ENCODE assay signal across 1 cellular context in the genomic region with DNA sequence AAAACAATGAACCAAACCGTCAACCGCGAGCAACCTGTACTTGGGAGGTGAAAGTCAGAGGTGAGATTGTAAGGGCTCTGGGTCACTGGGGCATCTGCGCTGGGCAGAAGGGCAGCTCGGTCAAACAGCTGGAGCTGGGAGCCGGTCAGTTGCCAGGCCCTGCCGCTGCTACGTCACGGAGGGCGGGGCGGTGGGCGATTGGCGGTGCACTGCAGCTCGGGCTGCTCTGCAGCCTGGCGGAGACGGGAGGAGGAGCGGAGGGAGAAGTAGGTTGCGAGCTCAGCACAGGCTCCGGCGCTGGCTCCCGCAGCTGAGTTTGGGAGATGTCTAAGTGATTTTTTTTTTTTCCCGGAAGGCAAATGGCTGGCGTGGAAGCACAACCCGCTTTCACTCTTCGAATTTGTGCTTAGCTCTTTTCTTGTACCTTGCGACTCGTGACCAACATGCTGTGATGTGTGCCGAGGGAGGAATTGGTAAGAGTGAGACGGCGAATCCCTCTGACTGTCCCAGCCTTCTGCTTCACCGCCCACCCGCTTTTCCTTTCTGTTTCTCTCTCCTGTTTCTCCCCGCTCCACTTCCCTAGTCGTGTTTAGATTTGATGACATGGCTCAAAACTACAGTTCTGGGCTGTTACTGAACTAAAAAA.
TF ChIP-seq lines count a peak whose summit lies in the region.

A gene (plus strand): TSS at position 229 of the 646 bp plus-strand sequence. CDS start 27,266 bp downstream, outside the sequence.

TF ChIP-seq in HepG2, 621 proteins besides CTCF, POLR2A, EP300 and RAD21 (continued from another document and continues in another):
- TF ChIP-seq, protein P1, sequence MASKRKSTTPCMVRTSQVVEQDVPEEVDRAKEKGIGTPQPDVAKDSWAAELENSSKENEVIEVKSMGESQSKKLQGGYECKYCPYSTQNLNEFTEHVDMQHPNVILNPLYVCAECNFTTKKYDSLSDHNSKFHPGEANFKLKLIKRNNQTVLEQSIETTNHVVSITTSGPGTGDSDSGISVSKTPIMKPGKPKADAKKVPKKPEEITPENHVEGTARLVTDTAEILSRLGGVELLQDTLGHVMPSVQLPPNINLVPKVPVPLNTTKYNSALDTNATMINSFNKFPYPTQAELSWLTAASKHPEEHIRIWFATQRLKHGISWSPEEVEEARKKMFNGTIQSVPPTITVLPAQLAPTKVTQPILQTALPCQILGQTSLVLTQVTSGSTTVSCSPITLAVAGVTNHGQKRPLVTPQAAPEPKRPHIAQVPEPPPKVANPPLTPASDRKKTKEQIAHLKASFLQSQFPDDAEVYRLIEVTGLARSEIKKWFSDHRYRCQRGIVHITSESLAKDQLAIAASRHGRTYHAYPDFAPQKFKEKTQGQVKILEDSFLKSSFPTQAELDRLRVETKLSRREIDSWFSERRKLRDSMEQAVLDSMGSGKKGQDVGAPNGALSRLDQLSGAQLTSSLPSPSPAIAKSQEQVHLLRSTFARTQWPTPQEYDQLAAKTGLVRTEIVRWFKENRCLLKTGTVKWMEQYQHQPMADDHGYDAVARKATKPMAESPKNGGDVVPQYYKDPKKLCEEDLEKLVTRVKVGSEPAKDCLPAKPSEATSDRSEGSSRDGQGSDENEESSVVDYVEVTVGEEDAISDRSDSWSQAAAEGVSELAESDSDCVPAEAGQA (IDR thresholded peaks at IDR 0.05; ENCODE audit: low read depth): no peak
- TF ChIP-seq, protein P1 (CRISPR knock-in tag; IDR thresholded peaks at IDR 0.05; ENCODE audit: borderline replicate concordance): no peak
- TF ChIP-seq TP53 (CRISPR knock-in tag; conservative IDR thresholded peaks at IDR 0.05) (no peak), SMAD3 (CRISPR knock-in tag; IDR thresholded peaks at IDR 0.05) (no peak), ZSCAN31 (CRISPR knock-in tag; IDR thresholded peaks at IDR 0.05; ENCODE audit: low read depth) (no peak; the same call in 1 of the 2 replicates), RARG (CRISPR knock-in tag; IDR thresholded peaks at IDR 0.05; ENCODE audit: low read depth) (no peak), NFRKB (IDR thresholded peaks at IDR 0.05) (no peak), ZNF17 (CRISPR knock-in tag; IDR thresholded peaks at IDR 0.05) (no peak), ZNF674 (CRISPR knock-in tag; IDR thresholded peaks at IDR 0.05; ENCODE audit: low read depth) (no peak), SIX1 (CRISPR knock-in tag; IDR thresholded peaks at IDR 0.05; ENCODE audit: borderline replicate concordance) (no peak), GTF2F1 (IDR thresholded peaks at IDR 0.05; ENCODE audit: low read length) (no peak), SKI (IDR thresholded peaks at IDR 0.05; ENCODE audit: partially characterized antibody) (no peak), CREM (IDR thresholded peaks at IDR 0.05) (peak; percentile 72), CREM (CRISPR knock-in tag; IDR thresholded peaks at IDR 0.05) (no peak; the same call in 1 of the 2 replicates), SAP130 (CRISPR knock-in tag; IDR thresholded peaks at IDR 0.05; ENCODE audit: low read depth) (peak; percentile 85), KLF9 (CRISPR knock-in tag; IDR thresholded peaks at IDR 0.05; ENCODE audit: low read depth) (no peak), ZNF557 (CRISPR knock-in tag; IDR thresholded peaks at IDR 0.05) (no peak), REPIN1 (CRISPR knock-in tag; IDR thresholded peaks at IDR 0.05; ENCODE audit: borderline replicate concordance, low read depth) (no peak), SIN3A (IDR thresholded peaks at IDR 0.05; ENCODE audit: borderline replicate concordance, low read depth, low read length) (no peak), NFATC3 (CRISPR knock-in tag; IDR thresholded peaks at IDR 0.05) (no peak), ZNF33B (CRISPR knock-in tag; IDR thresholded peaks at IDR 0.05) (no peak), CBFB (CRISPR knock-in tag; IDR thresholded peaks at IDR 0.05) (no peak), ZNF782 (CRISPR knock-in tag; IDR thresholded peaks at IDR 0.05; ENCODE audit: borderline replicate concordance) (no peak), EEA1 (CRISPR knock-in tag; IDR thresholded peaks at IDR 0.05; ENCODE audit: borderline replicate concordance) (no peak), HNF4A (CRISPR knock-in tag; IDR thresholded peaks at IDR 0.05) (peak; percentile 13; the same call in 1 of the 2 replicates), GABPA (IDR thresholded peaks at IDR 0.05; ENCODE audit: low read depth, low read length) (no peak), GABPA (CRISPR knock-in tag; IDR thresholded peaks at IDR 0.05; ENCODE audit: low read depth) (no peak), TMF1 (CRISPR knock-in tag; IDR thresholded peaks at IDR 0.05; ENCODE audit: low read depth) (no peak), PHF5A (CRISPR knock-in tag; IDR thresholded peaks at IDR 0.05; ENCODE audit: low read depth, unreplicated experiment) (no peak), ZNF577 (CRISPR knock-in tag; IDR thresholded peaks at IDR 0.05; ENCODE audit: borderline replicate concordance, low read depth) (no peak), ZNF331 (CRISPR knock-in tag; IDR thresholded peaks at IDR 0.05) (0 out of 2 replicates have a peak, but pooled peaks have one; percentile 36), ZBTB21 (CRISPR knock-in tag; IDR thresholded peaks at IDR 0.05) (no peak), KLF16 (CRISPR knock-in tag; IDR thresholded peaks at IDR 0.05) (0 out of 4 replicates have a peak, but pooled peaks of 1 of the 2 experiments have one; percentile 53), AHR (CRISPR knock-in tag; IDR thresholded peaks at IDR 0.05) (no peak), ZNF747 (CRISPR knock-in tag; IDR thresholded peaks at IDR 0.05; ENCODE audit: borderline replicate concordance) (no peak), REL (CRISPR knock-in tag; conservative IDR thresholded peaks at IDR 0.05) (no peak)
- TF ChIP-seq, protein P2, sequence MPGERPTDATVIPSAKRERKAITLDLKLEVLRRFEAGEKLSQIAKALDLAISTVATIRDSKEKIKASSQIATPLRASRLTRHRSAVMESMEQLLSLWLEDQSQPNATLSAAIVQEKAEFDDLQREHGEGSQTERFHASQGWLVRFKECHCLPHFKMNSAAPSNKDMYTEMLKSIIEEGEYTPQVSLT (CRISPR knock-in tag; IDR thresholded peaks at IDR 0.05; ENCODE audit: borderline replicate concordance, low read depth): no peak
- TF ChIP-seq, protein P3, sequence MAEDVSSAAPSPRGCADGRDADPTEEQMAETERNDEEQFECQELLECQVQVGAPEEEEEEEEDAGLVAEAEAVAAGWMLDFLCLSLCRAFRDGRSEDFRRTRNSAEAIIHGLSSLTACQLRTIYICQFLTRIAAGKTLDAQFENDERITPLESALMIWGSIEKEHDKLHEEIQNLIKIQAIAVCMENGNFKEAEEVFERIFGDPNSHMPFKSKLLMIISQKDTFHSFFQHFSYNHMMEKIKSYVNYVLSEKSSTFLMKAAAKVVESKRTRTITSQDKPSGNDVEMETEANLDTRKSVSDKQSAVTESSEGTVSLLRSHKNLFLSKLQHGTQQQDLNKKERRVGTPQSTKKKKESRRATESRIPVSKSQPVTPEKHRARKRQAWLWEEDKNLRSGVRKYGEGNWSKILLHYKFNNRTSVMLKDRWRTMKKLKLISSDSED (CRISPR knock-in tag; IDR thresholded peaks at IDR 0.05): no peak
- TF ChIP-seq, protein P4, sequence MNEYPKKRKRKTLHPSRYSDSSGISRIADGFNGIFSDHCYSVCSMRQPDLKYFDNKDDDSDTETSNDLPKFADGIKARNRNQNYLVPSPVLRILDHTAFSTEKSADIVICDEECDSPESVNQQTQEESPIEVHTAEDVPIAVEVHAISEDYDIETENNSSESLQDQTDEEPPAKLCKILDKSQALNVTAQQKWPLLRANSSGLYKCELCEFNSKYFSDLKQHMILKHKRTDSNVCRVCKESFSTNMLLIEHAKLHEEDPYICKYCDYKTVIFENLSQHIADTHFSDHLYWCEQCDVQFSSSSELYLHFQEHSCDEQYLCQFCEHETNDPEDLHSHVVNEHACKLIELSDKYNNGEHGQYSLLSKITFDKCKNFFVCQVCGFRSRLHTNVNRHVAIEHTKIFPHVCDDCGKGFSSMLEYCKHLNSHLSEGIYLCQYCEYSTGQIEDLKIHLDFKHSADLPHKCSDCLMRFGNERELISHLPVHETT (CRISPR knock-in tag; conservative IDR thresholded peaks at IDR 0.05): no peak
- TF ChIP-seq, protein P5, sequence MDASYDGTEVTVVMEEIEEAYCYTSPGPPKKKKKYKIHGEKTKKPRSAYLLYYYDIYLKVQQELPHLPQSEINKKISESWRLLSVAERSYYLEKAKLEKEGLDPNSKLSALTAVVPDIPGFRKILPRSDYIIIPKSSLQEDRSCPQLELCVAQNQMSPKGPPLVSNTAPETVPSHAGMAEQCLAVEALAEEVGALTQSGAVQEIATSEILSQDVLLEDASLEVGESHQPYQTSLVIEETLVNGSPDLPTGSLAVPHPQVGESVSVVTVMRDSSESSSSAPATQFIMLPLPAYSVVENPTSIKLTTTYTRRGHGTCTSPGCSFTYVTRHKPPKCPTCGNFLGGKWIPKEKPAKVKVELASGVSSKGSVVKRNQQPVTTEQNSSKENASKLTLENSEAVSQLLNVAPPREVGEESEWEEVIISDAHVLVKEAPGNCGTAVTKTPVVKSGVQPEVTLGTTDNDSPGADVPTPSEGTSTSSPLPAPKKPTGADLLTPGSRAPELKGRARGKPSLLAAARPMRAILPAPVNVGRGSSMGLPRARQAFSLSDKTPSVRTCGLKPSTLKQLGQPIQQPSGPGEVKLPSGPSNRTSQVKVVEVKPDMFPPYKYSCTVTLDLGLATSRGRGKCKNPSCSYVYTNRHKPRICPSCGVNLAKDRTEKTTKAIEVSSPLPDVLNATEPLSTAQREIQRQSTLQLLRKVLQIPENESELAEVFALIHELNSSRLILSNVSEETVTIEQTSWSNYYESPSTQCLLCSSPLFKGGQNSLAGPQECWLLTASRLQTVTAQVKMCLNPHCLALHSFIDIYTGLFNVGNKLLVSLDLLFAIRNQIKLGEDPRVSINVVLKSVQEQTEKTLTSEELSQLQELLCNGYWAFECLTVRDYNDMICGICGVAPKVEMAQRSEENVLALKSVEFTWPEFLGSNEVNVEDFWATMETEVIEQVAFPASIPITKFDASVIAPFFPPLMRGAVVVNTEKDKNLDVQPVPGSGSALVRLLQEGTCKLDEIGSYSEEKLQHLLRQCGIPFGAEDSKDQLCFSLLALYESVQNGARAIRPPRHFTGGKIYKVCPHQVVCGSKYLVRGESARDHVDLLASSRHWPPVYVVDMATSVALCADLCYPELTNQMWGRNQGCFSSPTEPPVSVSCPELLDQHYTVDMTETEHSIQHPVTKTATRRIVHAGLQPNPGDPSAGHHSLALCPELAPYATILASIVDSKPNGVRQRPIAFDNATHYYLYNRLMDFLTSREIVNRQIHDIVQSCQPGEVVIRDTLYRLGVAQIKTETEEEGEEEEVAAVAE (CRISPR knock-in tag; IDR thresholded peaks at IDR 0.05; ENCODE audit: borderline replicate concordance): no peak
- TF ChIP-seq, protein P6, sequence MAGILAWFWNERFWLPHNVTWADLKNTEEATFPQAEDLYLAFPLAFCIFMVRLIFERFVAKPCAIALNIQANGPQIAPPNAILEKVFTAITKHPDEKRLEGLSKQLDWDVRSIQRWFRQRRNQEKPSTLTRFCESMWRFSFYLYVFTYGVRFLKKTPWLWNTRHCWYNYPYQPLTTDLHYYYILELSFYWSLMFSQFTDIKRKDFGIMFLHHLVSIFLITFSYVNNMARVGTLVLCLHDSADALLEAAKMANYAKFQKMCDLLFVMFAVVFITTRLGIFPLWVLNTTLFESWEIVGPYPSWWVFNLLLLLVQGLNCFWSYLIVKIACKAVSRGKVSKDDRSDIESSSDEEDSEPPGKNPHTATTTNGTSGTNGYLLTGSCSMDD (CRISPR knock-in tag; IDR thresholded peaks at IDR 0.05): no peak
- TF ChIP-seq, protein P7, sequence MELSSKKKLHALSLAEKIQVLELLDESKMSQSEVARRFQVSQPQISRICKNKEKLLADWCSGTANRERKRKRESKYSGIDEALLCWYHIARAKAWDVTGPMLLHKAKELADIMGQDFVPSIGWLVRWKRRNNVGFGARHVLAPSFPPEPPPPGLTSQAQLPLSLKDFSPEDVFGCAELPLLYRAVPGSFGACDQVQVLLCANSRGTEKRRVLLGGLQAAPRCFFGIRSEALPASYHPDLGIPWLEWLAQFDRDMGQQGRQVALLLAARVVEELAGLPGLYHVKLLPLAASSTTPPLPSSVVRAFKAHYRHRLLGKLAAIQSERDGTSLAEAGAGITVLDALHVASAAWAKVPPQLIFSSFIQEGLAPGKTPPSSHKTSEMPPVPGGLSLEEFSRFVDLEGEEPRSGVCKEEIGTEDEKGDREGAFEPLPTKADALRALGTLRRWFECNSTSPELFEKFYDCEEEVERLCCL (CRISPR knock-in tag; IDR thresholded peaks at IDR 0.05; ENCODE audit: borderline replicate concordance): no peak
- TF ChIP-seq, protein P8, sequence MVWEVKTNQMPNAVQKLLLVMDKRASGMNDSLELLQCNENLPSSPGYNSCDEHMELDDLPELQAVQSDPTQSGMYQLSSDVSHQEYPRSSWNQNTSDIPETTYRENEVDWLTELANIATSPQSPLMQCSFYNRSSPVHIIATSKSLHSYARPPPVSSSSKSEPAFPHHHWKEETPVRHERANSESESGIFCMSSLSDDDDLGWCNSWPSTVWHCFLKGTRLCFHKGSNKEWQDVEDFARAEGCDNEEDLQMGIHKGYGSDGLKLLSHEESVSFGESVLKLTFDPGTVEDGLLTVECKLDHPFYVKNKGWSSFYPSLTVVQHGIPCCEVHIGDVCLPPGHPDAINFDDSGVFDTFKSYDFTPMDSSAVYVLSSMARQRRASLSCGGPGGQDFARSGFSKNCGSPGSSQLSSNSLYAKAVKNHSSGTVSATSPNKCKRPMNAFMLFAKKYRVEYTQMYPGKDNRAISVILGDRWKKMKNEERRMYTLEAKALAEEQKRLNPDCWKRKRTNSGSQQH (CRISPR knock-in tag; IDR thresholded peaks at IDR 0.05; ENCODE audit: low read depth): no peak
- TF ChIP-seq, protein P9, sequence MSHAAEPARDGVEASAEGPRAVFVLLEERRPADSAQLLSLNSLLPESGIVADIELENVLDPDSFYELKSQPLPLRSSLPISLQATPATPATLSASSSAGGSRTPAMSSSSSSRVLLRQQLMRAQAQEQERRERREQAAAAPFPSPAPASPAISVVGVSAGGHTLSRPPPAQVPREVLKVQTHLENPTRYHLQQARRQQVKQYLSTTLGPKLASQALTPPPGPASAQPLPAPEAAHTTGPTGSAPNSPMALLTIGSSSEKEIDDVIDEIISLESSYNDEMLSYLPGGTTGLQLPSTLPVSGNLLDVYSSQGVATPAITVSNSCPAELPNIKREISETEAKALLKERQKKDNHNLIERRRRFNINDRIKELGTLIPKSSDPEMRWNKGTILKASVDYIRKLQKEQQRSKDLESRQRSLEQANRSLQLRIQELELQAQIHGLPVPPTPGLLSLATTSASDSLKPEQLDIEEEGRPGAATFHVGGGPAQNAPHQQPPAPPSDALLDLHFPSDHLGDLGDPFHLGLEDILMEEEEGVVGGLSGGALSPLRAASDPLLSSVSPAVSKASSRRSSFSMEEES (CRISPR knock-in tag; IDR thresholded peaks at IDR 0.05): no peak
